In genomic region chr9:137406876-137407589, GRCh38 we compare ENCODE assay signal across 1 cellular context.
TF ChIP-seq lines count a peak whose summit lies in the region.

No MANE protein-coding gene starts in this region.

TF ChIP-seq in HepG2, 621 proteins besides CTCF, POLR2A, EP300 and RAD21 (continued from another document and continues in another):
- TF ChIP-seq ZNF318 (CRISPR knock-in tag; IDR thresholded peaks at IDR 0.05) = no peak
- TF ChIP-seq BCL3 (CRISPR knock-in tag; IDR thresholded peaks at IDR 0.05) = no peak
- no peak for TF ChIP-seq ZNF646 (CRISPR knock-in tag; IDR thresholded peaks at IDR 0.05)
- TF ChIP-seq UBTF (CRISPR knock-in tag; IDR thresholded peaks at IDR 0.05) = peak; percentile 72; the same call in 1 of the 2 replicates
- TF ChIP-seq SRF (IDR thresholded peaks at IDR 0.05; ENCODE audit: low read depth, low read length) = no peak
- TF ChIP-seq ZNF619 (CRISPR knock-in tag; IDR thresholded peaks at IDR 0.05) = no peak
- peak; percentile 59 for TF ChIP-seq RBM39 (IDR thresholded peaks at IDR 0.05; ENCODE audit: low read depth, low read length, poor library complexity, severe bottlenecking)
- no peak for TF ChIP-seq ZNF746 (CRISPR knock-in tag; IDR thresholded peaks at IDR 0.05)
- no peak for TF ChIP-seq ZNF550 (CRISPR knock-in tag; IDR thresholded peaks at IDR 0.05; ENCODE audit: borderline replicate concordance)
- no peak for TF ChIP-seq RFXANK (CRISPR knock-in tag; IDR thresholded peaks at IDR 0.05)
- TF ChIP-seq PRDM15 (CRISPR knock-in tag; IDR thresholded peaks at IDR 0.05) = no peak
- TF ChIP-seq ZNF564 (CRISPR knock-in tag; IDR thresholded peaks at IDR 0.05) = 0 out of 2 replicates have a peak, but pooled peaks have one; percentile 70
- TF ChIP-seq ZFY (CRISPR knock-in tag; IDR thresholded peaks at IDR 0.05) = peak; percentile 70
- no peak for TF ChIP-seq KLF11 (CRISPR knock-in tag; IDR thresholded peaks at IDR 0.05)
- no peak for TF ChIP-seq SMARCE1 (IDR thresholded peaks at IDR 0.05; ENCODE audit: borderline replicate concordance)
- TF ChIP-seq PPARG (CRISPR knock-in tag; conservative IDR thresholded peaks at IDR 0.05) = no peak
- 0 out of 2 replicates have a peak, but pooled peaks have one; percentile 32 for TF ChIP-seq IKZF5 (CRISPR knock-in tag; IDR thresholded peaks at IDR 0.05)
- 0 out of 2 replicates have a peak, but pooled peaks have one; percentile 38 for TF ChIP-seq ZSCAN29 (CRISPR knock-in tag; conservative IDR thresholded peaks at IDR 0.05)
- TF ChIP-seq MNT (IDR thresholded peaks at IDR 0.05) = no peak
- TF ChIP-seq NCOA2 (CRISPR knock-in tag; IDR thresholded peaks at IDR 0.05) = no peak
- TF ChIP-seq ZNF256 (CRISPR knock-in tag; conservative IDR thresholded peaks at IDR 0.05) = no peak
- no peak for TF ChIP-seq KDM6A (CRISPR knock-in tag; IDR thresholded peaks at IDR 0.05; ENCODE audit: low read depth)
- no peak for TF ChIP-seq CSRNP1 (CRISPR knock-in tag; IDR thresholded peaks at IDR 0.05)
